8 cellular contexts compared by ENCODE assay signal in genomic region chr21:14454642-14455009, GRCh38.
DNase-seq lines count a peak whose midpoint lies in the region; ATAC-seq, FAIRE-seq and TF ChIP-seq lines count a peak whose summit lies in the region.

No MANE protein-coding gene starts in this region.

- no TSS peak for BruUV-seq in K562 (replicated peaks; lab: Mats Ljungman, UMichigan)

- H3K9me3 ChIP-seq in K562 (replicated peaks; ENCODE audit: control insufficient read depth, insufficient read depth, low read depth, low read length), result no peaks in the 10 kb centered on the region; the same call in 1 of the 2 replicates

- peak overlapping the region in 1 of 2 experiments; percentile 67; a peak in 2 of 4 replicates for H3K9ac ChIP-seq in K562 (ENCODE audit: insufficient read depth in 1 of 2, low read depth in 2 of 2, low read length in 2 of 2)

- no peaks in the 10 kb centered on the region for H3K9me1 ChIP-seq in K562 (ENCODE audit: control insufficient read depth, insufficient read depth, low read length)

- peak; percentile 48 for FAIRE-seq in K562 (lab: Jason Lieb, UNC)

- peak overlapping the region; percentile 77 for H3K4me2 ChIP-seq in K562 (ENCODE audit: insufficient read depth, low read length)

- H3K27me3 ChIP-seq in K562 (ENCODE audit: control insufficient read depth in 2 of 2, insufficient read depth in 2 of 2, low read length in 2 of 2), result no peaks in the 10 kb centered on the region

- TF ChIP-seq EP300 in K562 (IDR thresholded peaks at IDR 0.05; ENCODE audit: low read length), result no peak

- intact Hi-C loops in K562 (cut with micrococcal nuclease), result loop anchor here (1.0 to 5.0 kb wide), 5 partner anchors 33 to 604 kb away; partner anchors contain the start of gene SAMSN1

- no peaks in the 10 kb centered on the region for H4K20me1 ChIP-seq in K562 (replicated peaks; ENCODE audit: control insufficient read depth, insufficient read depth, low read length)

- no peak; a peak in 1 of 4 replicates for TF ChIP-seq RAD21 in K562 (CRISPR knock-in tag; conservative IDR thresholded peaks at IDR 0.05 in 1 of 2, IDR thresholded peaks at IDR 0.05 in 1 of 2)

- peak overlapping the region; percentile 91 for H3K27ac ChIP-seq in K562 (ENCODE audit: extremely low read depth, low read depth, low read length)

- POLR2A ChIA-PET in K562 (lab: Yijun Ruan, JAX), result interaction anchor here (0.6 to 1.9 kb wide), 3 partner anchors 10 to 28 kb away, joined by 3 to 7 read pairs (median 4); no protein-coding TSS in a partner anchor

- CTCF ChIA-PET in K562 (lab: Yijun Ruan, JAX; ENCODE audit: low intra/inter-chr PET ratio), result no interaction called here

- 3% methylated on average over 2 of the region's 2 CpGs for WGBS in K562 (ENCODE audit: insufficient coverage, low coverage, missing lambda C conversion rate)

- peaks cover 17 to 54% of the 10 kb centered on the region in 2 experiments for H3K4me1 ChIP-seq in K562 (replicated peaks in 1 of 2; ENCODE audit: control insufficient read depth in 2 of 2, insufficient read depth in 2 of 2, low read length in 2 of 2)

- H3K4me3 ChIP-seq in K562, result no peak overlapping the region

- in situ Hi-C loops in K562 (cut with MboI) (no loop called here), G401 (cut with HindIII; ENCODE audit: low sequenced_read_pairs) (no loop called here)

- peak overlapping the region; percentile 90 for H2AFZ ChIP-seq in K562 (ENCODE audit: low read depth, low read length)

- no peak for TF ChIP-seq POLR2A in K562 (conservative IDR thresholded peaks at IDR 0.05)

- H3K36me3 ChIP-seq in K562 (ENCODE audit: control insufficient read depth, insufficient read depth, low read length), result no peaks in the 10 kb centered on the region

- DNase-seq in K562 (ENCODE audit: extremely low read depth in 1 of 4, low spot score in 3 of 4) (peak in 2 of 4 experiments; percentile 18 to 33), NOMO-1 treated with DMSO at 0.1 percent for 48 hours (lab: John Stamatoyannopoulos, UW; ENCODE audit: unreplicated experiment) (no peak), G401 (ENCODE audit: low spot score) (no peak), NCI-H1694 (lab: John Stamatoyannopoulos, UW) (no peak), globus pallidus (ENCODE audit: low spot score) (no peak)

- no peak for TF ChIP-seq CTCF in K562 (IDR thresholded peaks at IDR 0.05 in 2 of 3, conservative IDR thresholded peaks at IDR 0.05 in 1 of 3; ENCODE audit: insufficient read depth in 2 of 3, low read depth in 1 of 3, low read length in 3 of 3)

- ATAC-seq in GM18519 (IDR thresholded peaks at IDR 0.05; ENCODE audit: low FRiP score, unreplicated experiment), result peak; percentile 65
- peak; percentile 68 for ATAC-seq in GM21390 (IDR thresholded peaks at IDR 0.05; ENCODE audit: unreplicated experiment)
- peak; percentile 69 for ATAC-seq in HG03108 (IDR thresholded peaks at IDR 0.05; ENCODE audit: unreplicated experiment)
- peak; percentile 63 for ATAC-seq in K562

- H3K79me2 ChIP-seq in K562 (ENCODE audit: control insufficient read depth, insufficient read depth, low read length), result no peaks in the 10 kb centered on the region

TF ChIP-seq in K562, 482 proteins besides CTCF, POLR2A, EP300 and RAD21 (continues in another document):
- peak; percentile 62 for TF ChIP-seq DPF2 (IDR thresholded peaks at IDR 0.05)
- TF ChIP-seq MTA2 (IDR thresholded peaks at IDR 0.05; ENCODE audit: low read depth), result no peak
- TF ChIP-seq TRIM28 (IDR thresholded peaks at IDR 0.05), result no peak
- no peak for TF ChIP-seq ZNF707 (CRISPR knock-in tag; conservative IDR thresholded peaks at IDR 0.05)
- TF ChIP-seq TCF7 (IDR thresholded peaks at IDR 0.05; ENCODE audit: borderline replicate concordance), result no peak
- TF ChIP-seq CXXC5 (CRISPR knock-in tag; IDR thresholded peaks at IDR 0.05), result no peak; the same call in 1 of the 2 replicates
- TF ChIP-seq SMARCC2 (IDR thresholded peaks at IDR 0.05; ENCODE audit: low read depth), result no peak; the same call in 1 of the 2 replicates
- no peak for TF ChIP-seq RBM15 (IDR thresholded peaks at IDR 0.05; ENCODE audit: insufficient read depth, low read length)
- peak; percentile 11; the same call in 1 of the 2 replicates for TF ChIP-seq LCOR (CRISPR knock-in tag; IDR thresholded peaks at IDR 0.05)
- TF ChIP-seq POU5F1 (IDR thresholded peaks at IDR 0.05; ENCODE audit: borderline replicate concordance, low read depth, low read length, partially characterized antibody), result no peak
- TF ChIP-seq YBX1 (IDR thresholded peaks at IDR 0.05), result no peak
- TF ChIP-seq PREB (CRISPR knock-in tag; IDR thresholded peaks at IDR 0.05), result no peak
- no peak for TF ChIP-seq THRA (IDR thresholded peaks at IDR 0.05)
- TF ChIP-seq ATF1 (CRISPR knock-in tag; IDR thresholded peaks at IDR 0.05), result no peak
- no peak; the same call in 1 of the 2 replicates for TF ChIP-seq ATF1 (tag; IDR thresholded peaks at IDR 0.05)
